17 cellular contexts compared by ENCODE assay signal in the genomic region with DNA sequence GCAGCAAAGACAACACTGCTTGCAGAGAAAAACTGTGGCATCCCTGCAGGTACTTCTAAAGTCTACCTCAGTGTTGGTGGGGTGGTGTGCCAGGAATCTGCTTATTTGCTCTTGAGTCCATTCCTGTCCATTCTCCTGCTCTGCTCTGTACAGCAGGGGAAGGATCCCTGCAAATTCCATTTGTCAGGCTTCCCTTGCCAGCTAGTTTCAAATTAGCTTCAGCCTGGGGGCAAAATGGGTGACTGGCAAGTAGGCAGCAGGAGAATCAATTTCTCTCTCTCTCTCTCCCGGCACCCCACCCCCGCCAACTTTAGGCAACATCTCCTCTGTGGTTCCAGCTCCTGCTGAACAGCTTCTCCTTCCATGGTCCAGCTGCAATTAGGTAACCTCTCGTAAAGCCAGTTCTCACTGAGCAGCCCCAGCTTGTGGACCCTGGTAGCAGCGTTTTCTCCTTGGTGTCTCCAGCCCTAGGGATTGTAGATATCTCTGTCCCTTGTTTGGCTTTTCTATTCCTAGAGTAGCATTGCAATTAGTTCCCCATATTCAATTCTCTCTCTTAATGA.
"Had no signal": no experiment of that assay in that cellular context is flagged by ENCODE, and none has a peak within 500 bp of the region (broad histone marks: within the 10 kb centered on the region; RNA-seq: fewer than 3 reads in every experiment).

No MANE protein-coding gene starts in this region.

- H3K4me3 Mint-ChIP-seq: activated CD8-positive, alpha-beta T cell treated with anti-CD3 and anti-CD28 coated beads for 36 hours; activated naive CD8-positive, alpha-beta T cell treated with anti-CD3 and anti-CD28 coated beads, Interleukin-2, amount 10 ng/mL, durations not matched to agents 7 days and 5 days; dendritic cell treated with granulocyte-macrophage colony-stimulating factor and Interleukin-4, amounts not matched to agents 40 ng/mL and 50 ng/mL, for 4 days; effector memory CD8-positive, alpha-beta T cell; naive thymus-derived CD4-positive, alpha-beta T cell; stimulated activated naive CD8-positive, alpha-beta T cell treated with anti-CD3 and anti-CD28 coated beads, Interleukin-15, amount 100 ng/mL, for 72 hours had no signal

- ATAC-seq: activated CD8-positive, alpha-beta T cell treated with anti-CD3 and anti-CD28 coated beads for 36 hours; effector memory CD8-positive, alpha-beta T cell; naive thymus-derived CD4-positive, alpha-beta T cell; stimulated activated naive CD8-positive, alpha-beta T cell treated with anti-CD3 and anti-CD28 coated beads, Interleukin-15, amount 100 ng/mL, for 72 hours had no signal

- H3K27ac ChIP-seq: epithelial cell of prostate, hepatocyte, neutrophil, thoracic aorta, uterus had no signal

- H3K36me3 ChIP-seq: neutrophil, thoracic aorta, uterus had no signal

- H3K4me3 ChIP-seq: hepatocyte, thoracic aorta, uterus had no signal

- H3K9me3 ChIP-seq: neutrophil, thoracic aorta, uterus had no signal

- H3K27me3 ChIP-seq: neutrophil, uterus had no signal

- H3K9me3 Mint-ChIP-seq: activated CD8-positive, alpha-beta T cell treated with anti-CD3 and anti-CD28 coated beads for 36 hours; dendritic cell treated with granulocyte-macrophage colony-stimulating factor and Interleukin-4, amounts not matched to agents 40 ng/mL and 50 ng/mL, for 4 days; effector memory CD8-positive, alpha-beta T cell; stimulated activated naive CD8-positive, alpha-beta T cell treated with anti-CD3 and anti-CD28 coated beads, Interleukin-15, amount 100 ng/mL, for 72 hours had no signal

- H3K27me3 Mint-ChIP-seq: activated CD8-positive, alpha-beta T cell treated with anti-CD3 and anti-CD28 coated beads for 36 hours; dendritic cell treated with granulocyte-macrophage colony-stimulating factor and Interleukin-4, amounts not matched to agents 40 ng/mL and 50 ng/mL, for 4 days; stimulated activated naive CD8-positive, alpha-beta T cell treated with anti-CD3 and anti-CD28 coated beads, Interleukin-15, amount 100 ng/mL, for 72 hours had no signal

- H3K27ac Mint-ChIP-seq: activated CD8-positive, alpha-beta T cell treated with anti-CD3 and anti-CD28 coated beads for 36 hours; activated naive CD8-positive, alpha-beta T cell treated with anti-CD3 and anti-CD28 coated beads, Interleukin-2, amount 10 ng/mL, durations not matched to agents 7 days and 5 days; dendritic cell treated with granulocyte-macrophage colony-stimulating factor and Interleukin-4, amounts not matched to agents 40 ng/mL and 50 ng/mL, for 4 days; effector memory CD8-positive, alpha-beta T cell; stimulated activated naive CD8-positive, alpha-beta T cell treated with anti-CD3 and anti-CD28 coated beads, Interleukin-15, amount 100 ng/mL, for 72 hours had no signal

- DNase-seq: activated CD4-positive, alpha-beta T cell treated with anti-CD3 and anti-CD28 coated beads for 1 hour; activated CD8-positive, alpha-beta memory T cell treated with anti-CD3 and anti-CD28 coated beads, Interleukin-2, amount 50 U/mL, for 4 hours; activated CD8-positive, alpha-beta T cell treated with anti-CD3 and anti-CD28 coated beads for 36 hours; activated naive CD8-positive, alpha-beta T cell treated with anti-CD3 and anti-CD28 coated beads, Interleukin-2, amount 10 ng/mL, durations not matched to agents 7 days and 5 days; anterior cingulate cortex; cerebellar nuclear complex; effector memory CD8-positive, alpha-beta T cell; naive thymus-derived CD4-positive, alpha-beta T cell; stimulated activated CD4-positive, alpha-beta T cell treated with anti-CD3 and anti-CD28 coated beads, Interleukin-15, amount 100 ng/mL, for 24 hours; stimulated activated CD4-positive, alpha-beta T cell treated with anti-CD3 and anti-CD28 coated beads, Interleukin-4, amount 100 ng/mL, for 24 hours; stimulated activated naive CD8-positive, alpha-beta T cell treated with anti-CD3 and anti-CD28 coated beads, Interleukin-15, amount 100 ng/mL, for 72 hours; uterus had no signal
